Comparison of ENCODE assay signal across 8 cellular contexts in genomic region chr6:43629104-43629504, GRCh38. TPM values are rescaled to one million over a fixed set of nuclear protein-coding genes. Genes with fewer than 3 reads are reported as not detected.
DNase-seq lines count a peak whose midpoint lies in the region; ATAC-seq, FAIRE-seq and TF ChIP-seq lines count a peak whose summit lies in the region.

Gene GTPBP2, minus strand, starts transcription at chr6:43629264. Its CDS starts 102 bp downstream, at chr6:43629162.

- H3K4me2 ChIP-seq in OCI-LY1 (ENCODE audit: low read length): peak within 1 kb of the TSS; percentile 95
- H3K4me2 ChIP-seq in endothelial cell of umbilical vein (ENCODE audit: insufficient read depth, low read length): peak within 1 kb of the TSS; percentile 70

- in situ Hi-C loops in Caki2 (cut with HindIII; ENCODE audit: low pct_unique_long_range_greater_than_20kb, low sequenced_read_pairs): no loop called here

- intact Hi-C loops in endothelial cell of umbilical vein (cut with micrococcal nuclease): loop anchor here (1.0 to 5.0 kb wide), 2 partner anchors 21 to 202 kb away; partner anchors contain the start of gene ABCC10

- POLR2A ChIA-PET in endothelial cell of umbilical vein (lab: Charles Lee): interaction anchor here (0.6 to 1.2 kb wide), 6 partner anchors 9 to 141 kb away, joined by 4 to 8 read pairs (median 4); partner anchors contain the start of genes POLH, RSPH9, VEGFA and XPO5

- BruUV-seq in endothelial cell of umbilical vein (replicated peaks; lab: Mats Ljungman, UMichigan): no TSS peak

- DNase-seq in Caki2 (ENCODE audit: low read depth) (peak; percentile 99), endothelial cell of umbilical vein (ENCODE audit: low read depth, low spot score) (peak; percentile 100), middle frontal gyrus (ENCODE audit: extremely low spot score, low spot score) (peak; percentile 99)
- peak; percentile 96 for DNase-seq in activated CD8-positive, alpha-beta memory T cell treated with anti-CD3 and anti-CD28 coated beads, Interleukin-2, amount 50 U/mL, for 48 hours
- peak; percentile 89 to 94 for DNase-seq in stimulated activated CD8-positive, alpha-beta memory T cell treated with anti-CD3 and anti-CD28 coated beads, Interleukin-4, amount 100 ng/mL, for 1 hour (ENCODE audit: low read depth in 2 of 2, low spot score in 1 of 2)

- no peaks in the 10 kb centered on the region for H3K9me2 ChIP-seq in OCI-LY1 (ENCODE audit: low read depth, low read length)

- H3K4me3 ChIP-seq in HUES64 (ENCODE audit: low read length) (peak within 1 kb of the TSS; percentile 78), OCI-LY1 (ENCODE audit: low read depth, low read length, poor library complexity, severe bottlenecking) (peak within 1 kb of the TSS; percentile 90), endothelial cell of umbilical vein (replicated peaks in 1 of 3; ENCODE audit: insufficient read depth in 1 of 3, low read depth in 1 of 3, low read length in 3 of 3) (peak within 1 kb of the TSS; percentile 89 to 93 (median 93))

- no peak for TF ChIP-seq CTCF in OCI-LY1 (IDR thresholded peaks at IDR 0.05; ENCODE audit: low read length)
- no peak for TF ChIP-seq CTCF in endothelial cell of umbilical vein (IDR thresholded peaks at IDR 0.05; ENCODE audit: extremely low read depth in 1 of 2, insufficient read depth in 1 of 2, low read depth in 1 of 2, low read length in 2 of 2)

- CTCF ChIA-PET in endothelial cell of umbilical vein (lab: Charles Lee): interaction anchor here (0.7 to 1.8 kb wide), 9 partner anchors 10 to 467 kb away, joined by 3 to 12 read pairs (median 4); no protein-coding TSS in a partner anchor

- no peak within 1 kb of the TSS; the same call in none of the 2 replicates for H2AFZ ChIP-seq in OCI-LY1 (ENCODE audit: low read length)
- peak within 1 kb of the TSS; percentile 74 for H2AFZ ChIP-seq in endothelial cell of umbilical vein (ENCODE audit: low read depth, low read length)

- no peaks in the 10 kb centered on the region for H3K27me3 ChIP-seq in HUES64 (ENCODE audit: insufficient read depth, low read length)
- H3K27me3 ChIP-seq in OCI-LY1 (ENCODE audit: insufficient read depth, low read length): no peaks in the 10 kb centered on the region
- no peaks in the 10 kb centered on the region for H3K27me3 ChIP-seq in endothelial cell of umbilical vein (ENCODE audit: control insufficient read depth in 2 of 2, insufficient read depth in 2 of 2, low read length in 2 of 2)

- H3K9me3 ChIP-seq in HUES64 (ENCODE audit: insufficient read depth, low read depth, low read length) (no peaks in the 10 kb centered on the region), OCI-LY1 (ENCODE audit: low read length) (no peaks in the 10 kb centered on the region), endothelial cell of umbilical vein (replicated peaks; ENCODE audit: control insufficient read depth, insufficient read depth, low read length) (no peaks in the 10 kb centered on the region)

- 2% methylated on average over 46 of the region's 46 CpGs for WGBS in HUES64

- TF ChIP-seq POLR2A in endothelial cell of umbilical vein (IDR thresholded peaks at IDR 0.05; ENCODE audit: low read depth, low read length): no peak

- FAIRE-seq in endothelial cell of umbilical vein (lab: Jason Lieb, UNC): peak; percentile 97

- no peaks in the 10 kb centered on the region for H4K20me1 ChIP-seq in OCI-LY1 (ENCODE audit: insufficient read depth, low read length)
- no peaks in the 10 kb centered on the region for H4K20me1 ChIP-seq in endothelial cell of umbilical vein (replicated peaks; ENCODE audit: control insufficient read depth, extremely low read depth, insufficient read depth, low read length)

- peak within 1 kb of the TSS; percentile 92 for H3K9ac ChIP-seq in HUES64 (ENCODE audit: low read depth, low read length)
- peak within 1 kb of the TSS; percentile 95 for H3K9ac ChIP-seq in OCI-LY1 (ENCODE audit: low read length)
- H3K9ac ChIP-seq in endothelial cell of umbilical vein (replicated peaks; ENCODE audit: extremely low read depth, insufficient read depth, low read length): peak within 1 kb of the TSS; percentile 98

- H3K27ac ChIP-seq in HUES64 (ENCODE audit: low read depth, low read length): peak within 1 kb of the TSS; percentile 96
- peak within 1 kb of the TSS; percentile 97 for H3K27ac ChIP-seq in OCI-LY1 (ENCODE audit: low read depth, low read length, poor library complexity, severe bottlenecking)
- peak within 1 kb of the TSS; percentile 88 for H3K27ac ChIP-seq in endothelial cell of umbilical vein (ENCODE audit: insufficient read depth, low read depth, low read length)

- H3K4me1 ChIP-seq in HUES64 (ENCODE audit: insufficient read depth, low read length) (no peaks in the 10 kb centered on the region), OCI-LY1 (ENCODE audit: insufficient read depth, low read length, severe bottlenecking) (peaks cover 30% of the 10 kb centered on the region), endothelial cell of umbilical vein (ENCODE audit: control insufficient read depth, extremely low read depth, insufficient read depth, low read length) (peaks cover 25% of the 10 kb centered on the region)

- H3K9me1 ChIP-seq in endothelial cell of umbilical vein (replicated peaks; ENCODE audit: control insufficient read depth, extremely low read depth, insufficient read depth, low read length): no peaks in the 10 kb centered on the region

- peak; percentile 74 for ATAC-seq in GM21447 (IDR thresholded peaks at IDR 0.05; ENCODE audit: unreplicated experiment)

- H3K36me3 ChIP-seq in HUES64 (ENCODE audit: insufficient read depth, low read length) (peaks cover 33% of the 10 kb centered on the region), OCI-LY1 (ENCODE audit: insufficient read depth, low read length) (peaks cover 28% of the 10 kb centered on the region), endothelial cell of umbilical vein (ENCODE audit: control insufficient read depth in 2 of 2, extremely low read depth in 1 of 2, insufficient read depth in 2 of 2, low read length in 2 of 2) (peaks cover 10 to 17% of the 10 kb centered on the region in 2 experiments)

- H3K79me2 ChIP-seq in OCI-LY1 (ENCODE audit: insufficient read depth, low read length): no peaks in the 10 kb centered on the region
- peaks cover 27% of the 10 kb centered on the region for H3K79me2 ChIP-seq in endothelial cell of umbilical vein (ENCODE audit: control insufficient read depth, insufficient read depth, low read length)

- dilution Hi-C loops in endothelial cell of umbilical vein (cut with MboI; ENCODE audit: extremely low pct_ligation_motif_present, low sequenced_read_pairs): no loop called here

- no peaks in the 10 kb centered on the region for H3F3A ChIP-seq in OCI-LY1 (ENCODE audit: insufficient read depth, low read length)

TF ChIP-seq in endothelial cell of umbilical vein, 7 proteins besides CTCF, POLR2A, EP300 and RAD21:
- TF ChIP-seq FOS (IDR thresholded peaks at IDR 0.05; ENCODE audit: borderline replicate concordance, insufficient read depth, low read length) (no peak), POLR2AphosphoS5 (IDR thresholded peaks at IDR 0.05; ENCODE audit: insufficient read depth, low read depth, low read length) (peak; percentile 41)

RNA-seq across cellular contexts. Expression of gene GTPBP2, which starts in this region (rescaled TPM):
- 51.0 and 56.5 TPM in 2 replicates for total RNA-seq in Caki2 (2014; rRNA removed; shearing (Covaris generic); ENCODE audit: low replicate concordance)
- 34.6 TPM for polyA plus RNA-seq in HUES64 (2013, experiment 1 of 2)
- polyA plus RNA-seq in HUES64 (2013, experiment 2 of 2): 35.9 TPM
- total RNA-seq in endothelial cell of umbilical vein: 77.6 and 87.1 TPM in 2 replicates
- polyA plus RNA-seq in endothelial cell of umbilical vein: 112 and 118 TPM in 2 replicates
- 57.8 and 62.8 TPM in 2 replicates for polyA plus RNA-seq in endothelial cell of umbilical vein (2011; cell fraction: cytosol; rRNA removed)
- 395 and 433 TPM in 2 replicates for polyA plus RNA-seq in endothelial cell of umbilical vein (2011; cell fraction: nucleus; rRNA removed)
- 59.1 and 59.4 TPM in 2 replicates for polyA plus RNA-seq in endothelial cell of umbilical vein (2012)
- polyA minus RNA-seq in endothelial cell of umbilical vein: 93.0 and 97.6 TPM in 2 replicates
- polyA minus RNA-seq in endothelial cell of umbilical vein (2011; cell fraction: cytosol; rRNA and poly(A)+ RNA removed): 45.7 TPM
- 69.6 and 79.8 TPM in 2 replicates for polyA minus RNA-seq in endothelial cell of umbilical vein (2011; cell fraction: nucleus; rRNA and poly(A)+ RNA removed)

Comparison
In these comparisons a context has a peak if more than half of its experiments do, and no peak if none do; other contexts are left out.
1. Peak in every context shown above with its lines: DNase-seq, ATAC-seq, H3K4me3 ChIP-seq and H3K27ac ChIP-seq.